15 cellular contexts compared by ENCODE assay signal in genomic region chr2:200788129-200788718, GRCh38. TPM values are rescaled to one million over a fixed set of nuclear protein-coding genes. Genes with fewer than 3 reads are reported as not detected.
DNase-seq lines count a peak whose midpoint lies in the region; ATAC-seq and TF ChIP-seq lines count a peak whose summit lies in the region.
"Had no signal": no experiment of that assay in that cellular context is flagged by ENCODE, and none has a peak within 500 bp of the region (broad histone marks: within the 10 kb centered on the region; RNA-seq: fewer than 3 reads in every experiment).

No MANE protein-coding gene starts in this region.

- H3K36me3 ChIP-seq in SK-N-SH (replicated peaks in 1 of 2; ENCODE audit: control insufficient read depth in 1 of 2, insufficient read depth in 2 of 2, low read length in 1 of 2) (no peaks in the 10 kb centered on the region), esophagus muscularis mucosa (no peaks in the 10 kb centered on the region)
- H3K36me3 ChIP-seq: neutrophil, transverse colon had no signal

- POLR2A ChIA-PET in SK-N-SH (lab: Yijun Ruan, JAX) = no interaction called here

- DNase-seq in EL = peak; percentile 79
- DNase-seq in SK-N-SH = no peak
- peak; percentile 84 for DNase-seq in fibroblast of mammary gland (ENCODE audit: low read depth)
- DNase-seq in renal cortical epithelial cell (ENCODE audit: low read depth) = peak; percentile 60
- no peak for DNase-seq in activated CD8-positive, alpha-beta memory T cell treated with anti-CD3 and anti-CD28 coated beads, Interleukin-2, amount 10 ng/mL, durations not matched to agents 7 days and 5 days
- no peak for DNase-seq in esophagus muscularis mucosa (ENCODE audit: extremely low spot score)
- no peak for DNase-seq in activated CD8-positive, alpha-beta memory T cell treated with anti-CD3 and anti-CD28 coated beads, Interleukin-2, amount 50 U/mL, for 4 hours
- DNase-seq: activated CD4-positive, alpha-beta memory T cell treated with anti-CD3 and anti-CD28 coated beads, Interleukin-2, amount 10 ng/mL, durations not matched to agents 7 days and 5 days; activated naive CD8-positive, alpha-beta T cell treated with anti-CD3 and anti-CD28 coated beads, Interleukin-2, amount 10 ng/mL, durations not matched to agents 7 days and 5 days; COR-L47; MM.1S; NCI-H82; transverse colon had no signal

- no peaks in the 10 kb centered on the region for H3K9me2 ChIP-seq in SK-N-SH

- ATAC-seq in GM21786 (IDR thresholded peaks at IDR 0.05; ENCODE audit: unreplicated experiment) = no peak
- ATAC-seq in activated CD8-positive, alpha-beta memory T cell treated with anti-CD3 and anti-CD28 coated beads, Interleukin-2, amount 10 ng/mL, durations not matched to agents 7 days and 5 days = no peak

- H3K4me3 ChIP-seq in SK-N-SH (ENCODE audit: low read depth in 2 of 2, low read length in 1 of 2) = no peak overlapping the region
- H3K4me3 ChIP-seq in fibroblast of mammary gland (ENCODE audit: control insufficient read depth, low read depth, low read length) = no peak overlapping the region
- H3K4me3 ChIP-seq in esophagus muscularis mucosa = no peak overlapping the region
- H3K4me3 ChIP-seq: transverse colon had no signal

- H2AFZ ChIP-seq in SK-N-SH (ENCODE audit: low read depth) = peak overlapping the region; percentile 80

- H3K79me2 ChIP-seq in SK-N-SH (ENCODE audit: insufficient read depth) = no peaks in the 10 kb centered on the region

- H3K36me3 Mint-ChIP-seq in activated CD8-positive, alpha-beta memory T cell treated with anti-CD3 and anti-CD28 coated beads, Interleukin-2, amount 10 ng/mL, durations not matched to agents 7 days and 5 days = peaks cover 1% of the 10 kb centered on the region
- H3K36me3 Mint-ChIP-seq: activated naive CD8-positive, alpha-beta T cell treated with anti-CD3 and anti-CD28 coated beads, Interleukin-2, amount 10 ng/mL, durations not matched to agents 7 days and 5 days had no signal

- no peaks in the 10 kb centered on the region for H3K9me3 Mint-ChIP-seq in activated CD8-positive, alpha-beta memory T cell treated with anti-CD3 and anti-CD28 coated beads, Interleukin-2, amount 10 ng/mL, durations not matched to agents 7 days and 5 days (ENCODE audit: low read depth)
- H3K9me3 Mint-ChIP-seq: activated CD4-positive, alpha-beta memory T cell treated with anti-CD3 and anti-CD28 coated beads, Interleukin-2, amount 10 ng/mL, durations not matched to agents 7 days and 5 days; activated naive CD8-positive, alpha-beta T cell treated with anti-CD3 and anti-CD28 coated beads, Interleukin-2, amount 10 ng/mL, durations not matched to agents 7 days and 5 days had no signal

- H3K9ac ChIP-seq in SK-N-SH = peak overlapping the region; percentile 69

- H3K9me3 ChIP-seq in SK-N-SH (no peaks in the 10 kb centered on the region), esophagus muscularis mucosa (no peaks in the 10 kb centered on the region)
- H3K9me3 ChIP-seq: neutrophil, transverse colon had no signal

- no peaks in the 10 kb centered on the region for H3K27me3 ChIP-seq in SK-N-SH (ENCODE audit: insufficient read depth)
- no peaks in the 10 kb centered on the region for H3K27me3 ChIP-seq in esophagus muscularis mucosa
- H3K27me3 ChIP-seq: neutrophil, transverse colon had no signal

- CTCF ChIA-PET in SK-N-SH (lab: Yijun Ruan, JAX) = no interaction called here
- CTCF ChIA-PET in activated CD8-positive, alpha-beta memory T cell treated with anti-CD3 and anti-CD28 coated beads, Interleukin-2, amount 10 ng/mL, durations not matched to agents 7 days and 5 days (lab: Charles Lee) = no interaction called here

- TF ChIP-seq POLR2A in esophagus muscularis mucosa (IDR thresholded peaks at IDR 0.05; ENCODE audit: low read depth) = no peak

- no peak for TF ChIP-seq RAD21 in SK-N-SH (IDR thresholded peaks at IDR 0.05; ENCODE audit: low read length)

- H4K20me1 ChIP-seq in SK-N-SH (ENCODE audit: insufficient read depth) = no peaks in the 10 kb centered on the region

- no peak overlapping the region for H3K4me3 Mint-ChIP-seq in activated CD8-positive, alpha-beta memory T cell treated with anti-CD3 and anti-CD28 coated beads, Interleukin-2, amount 10 ng/mL, durations not matched to agents 7 days and 5 days
- H3K4me3 Mint-ChIP-seq: activated CD4-positive, alpha-beta memory T cell treated with anti-CD3 and anti-CD28 coated beads, Interleukin-2, amount 10 ng/mL, durations not matched to agents 7 days and 5 days; activated naive CD8-positive, alpha-beta T cell treated with anti-CD3 and anti-CD28 coated beads, Interleukin-2, amount 10 ng/mL, durations not matched to agents 7 days and 5 days had no signal

- H3K27ac ChIP-seq in SK-N-SH (ENCODE audit: low read depth in 2 of 2, low read length in 1 of 2) (peak overlapping the region in 1 of 2 experiments; percentile 99; a peak in 2 of 4 replicates), esophagus muscularis mucosa (replicated peaks in 1 of 4) (no peak overlapping the region)
- H3K27ac ChIP-seq: neutrophil, transverse colon had no signal

- H3K4me1 ChIP-seq in SK-N-SH (ENCODE audit: control insufficient read depth in 1 of 2, insufficient read depth in 2 of 2, low read depth in 1 of 2, low read length in 1 of 2) (peaks cover 0 to 14% of the 10 kb centered on the region in 2 experiments; a peak in 3 of 4 replicates), esophagus muscularis mucosa (peaks cover 0 to 14% (median 2%) of the 10 kb centered on the region in 4 donors)

- TF ChIP-seq CTCF in SK-N-SH (IDR thresholded peaks at IDR 0.05) (no peak), fibroblast of mammary gland (conservative IDR thresholded peaks at IDR 0.05; ENCODE audit: control insufficient read depth, insufficient read depth, low read depth, low read length) (no peak), esophagus muscularis mucosa (IDR thresholded peaks at IDR 0.05) (no peak)

- H3F3A ChIP-seq in SK-N-SH (replicated peaks; ENCODE audit: insufficient read depth) = peaks cover 36% of the 10 kb centered on the region

- intact Hi-C loops in esophagus muscularis mucosa (cut with DNase I) = no loop called here

- H3K4me1 Mint-ChIP-seq in activated CD8-positive, alpha-beta memory T cell treated with anti-CD3 and anti-CD28 coated beads, Interleukin-2, amount 10 ng/mL, durations not matched to agents 7 days and 5 days = peaks cover 9% of the 10 kb centered on the region
- H3K4me1 Mint-ChIP-seq: activated naive CD8-positive, alpha-beta T cell treated with anti-CD3 and anti-CD28 coated beads, Interleukin-2, amount 10 ng/mL, durations not matched to agents 7 days and 5 days had no signal

- TF ChIP-seq EP300 in SK-N-SH (IDR thresholded peaks at IDR 0.05; ENCODE audit: borderline replicate concordance in 1 of 2, low read depth in 1 of 2, low read length in 1 of 2) = no peak
- no peak for TF ChIP-seq EP300 in esophagus muscularis mucosa (IDR thresholded peaks at IDR 0.05)

- peak overlapping the region; percentile 67 for H3K4me2 ChIP-seq in SK-N-SH

- peaks cover 13% of the 10 kb centered on the region for H3K27me3 Mint-ChIP-seq in activated CD8-positive, alpha-beta memory T cell treated with anti-CD3 and anti-CD28 coated beads, Interleukin-2, amount 10 ng/mL, durations not matched to agents 7 days and 5 days

- H3K27ac Mint-ChIP-seq in activated CD8-positive, alpha-beta memory T cell treated with anti-CD3 and anti-CD28 coated beads, Interleukin-2, amount 10 ng/mL, durations not matched to agents 7 days and 5 days = no peak overlapping the region
- H3K27ac Mint-ChIP-seq: activated naive CD8-positive, alpha-beta T cell treated with anti-CD3 and anti-CD28 coated beads, Interleukin-2, amount 10 ng/mL, durations not matched to agents 7 days and 5 days had no signal

- WGBS in SK-N-SH (ENCODE audit: low lambda C conversion rate) = 97% methylated on average over 6 of the region's 6 CpGs
- 91% methylated on average over 6 of the region's 6 CpGs for WGBS in esophagus muscularis mucosa

TF ChIP-seq in SK-N-SH, 30 proteins besides CTCF, POLR2A, EP300 and RAD21 (continues in another document):
- TF ChIP-seq FOXM1 (IDR thresholded peaks at IDR 0.05; ENCODE audit: low read depth) = no peak
- TF ChIP-seq RCOR1 (IDR thresholded peaks at IDR 0.05; ENCODE audit: low read length) = no peak
- no peak for TF ChIP-seq RFX5 (IDR thresholded peaks at IDR 0.05; ENCODE audit: low read length)
- no peak for TF ChIP-seq POLR2AphosphoS5 (IDR thresholded peaks at IDR 0.05; ENCODE audit: low read depth, low read length)
- TF ChIP-seq FOSL2 (IDR thresholded peaks at IDR 0.05; ENCODE audit: borderline replicate concordance, low read depth) = peak; percentile 33; the same call in 1 of the 2 replicates
- TF ChIP-seq, protein P1, sequence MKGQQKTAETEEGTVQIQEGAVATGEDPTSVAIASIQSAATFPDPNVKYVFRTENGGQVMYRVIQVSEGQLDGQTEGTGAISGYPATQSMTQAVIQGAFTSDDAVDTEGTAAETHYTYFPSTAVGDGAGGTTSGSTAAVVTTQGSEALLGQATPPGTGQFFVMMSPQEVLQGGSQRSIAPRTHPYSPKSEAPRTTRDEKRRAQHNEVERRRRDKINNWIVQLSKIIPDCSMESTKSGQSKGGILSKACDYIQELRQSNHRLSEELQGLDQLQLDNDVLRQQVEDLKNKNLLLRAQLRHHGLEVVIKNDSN (IDR thresholded peaks at IDR 0.05; ENCODE audit: borderline replicate concordance, low read depth) = no peak
- TF ChIP-seq NFIC (IDR thresholded peaks at IDR 0.05; ENCODE audit: borderline replicate concordance) = no peak
- no peak for TF ChIP-seq TAF1 (IDR thresholded peaks at IDR 0.05; ENCODE audit: borderline replicate concordance, low read depth, low read length)
- no peak for TF ChIP-seq MAX (IDR thresholded peaks at IDR 0.05; ENCODE audit: low read depth)
- TF ChIP-seq TCF12 (IDR thresholded peaks at IDR 0.05) = peak; percentile 31; the same call in 1 of the 2 replicates
- no peak for TF ChIP-seq FOXJ3 (CRISPR knock-in tag; IDR thresholded peaks at IDR 0.05)

RNA-seq across cellular contexts. Expression of gene BZW1, which starts 23.5 kb away (rescaled TPM):
- 131 and 163 TPM in 2 replicates for polyA plus RNA-seq in SK-N-SH (2012; rRNA removed)
- 164 and 173 TPM in 2 replicates for polyA plus RNA-seq in SK-N-SH (2012; cell fraction: cytosol; rRNA removed)
- polyA plus RNA-seq in SK-N-SH (2012; cell fraction: nucleus; rRNA removed) = 68.4 and 126 TPM in 2 replicates
- total RNA-seq in renal cortical epithelial cell (398 and 823 TPM in 2 replicates), esophagus muscularis mucosa (100 to 1,000 TPM; 262 to 444 (median 376) TPM)
- 100 to 1,000 TPM; 222 to 306 TPM for total RNA-seq in activated CD8-positive, alpha-beta memory T cell treated with anti-CD3 and anti-CD28 coated beads, Interleukin-2, amount 10 ng/mL, durations not matched to agents 7 days and 5 days

Comparison
In these comparisons a context has a peak if more than half of its experiments do, and no peak if none do; other contexts are left out.
1. DNase-seq: peak in EL (single experiment), fibroblast of mammary gland (single experiment) and renal cortical epithelial cell (single experiment); none in SK-N-SH (single experiment), activated CD8-positive, alpha-beta memory T cell treated with anti-CD3 and anti-CD28 coated beads, Interleukin-2, amount 10 ng/mL, durations not matched to agents 7 days and 5 days (single experiment), esophagus muscularis mucosa (single experiment) and activated CD8-positive, alpha-beta memory T cell treated with anti-CD3 and anti-CD28 coated beads, Interleukin-2, amount 50 U/mL, for 4 hours (single experiment).